ENCODE assay signal across 18 cellular contexts in genomic region chr4:156495109-156495508, GRCh38.
DNase-seq lines count a peak whose midpoint lies in the region; ATAC-seq, FAIRE-seq and TF ChIP-seq lines count a peak whose summit lies in the region.
"Had no signal": no experiment of that assay in that cellular context is flagged by ENCODE, and none has a peak within 500 bp of the region (broad histone marks: within the 10 kb centered on the region; RNA-seq: fewer than 3 reads in every experiment).

No MANE protein-coding gene starts in this region.

- ATAC-seq in SK-N-SH treated with all-trans-retinoic acid at 6 μM for 48 hours (peak; percentile 52), GM21737 (IDR thresholded peaks at IDR 0.05; ENCODE audit: unreplicated experiment) (no peak), GM21723 (IDR thresholded peaks at IDR 0.05; ENCODE audit: unreplicated experiment) (no peak)
- ATAC-seq: GM23338 had no signal

- in situ Hi-C loops in HAP-1 (cut with MboI; ENCODE audit: low sequenced_read_pairs): no loop called here

- no peak overlapping the region for H3K4me3 ChIP-seq in osteoblast (ENCODE audit: insufficient read depth, low read length)
- H3K4me3 ChIP-seq in adrenal gland: no peak overlapping the region
- no peak overlapping the region for H3K4me3 ChIP-seq in HAP-1
- H3K4me3 ChIP-seq: BLaER1 treated with 17β-estradiol and CSF1 and Interleukin-3, amounts not matched to agents 10 nM and 100 nM; GM23338 had no signal

- no peak for TF ChIP-seq POLR2A in adrenal gland (IDR thresholded peaks at IDR 0.05)

- H4K20me1 ChIP-seq in osteoblast (ENCODE audit: insufficient read depth, low read length): no peaks in the 10 kb centered on the region
- H4K20me1 ChIP-seq: BLaER1 treated with 17β-estradiol and CSF1 and Interleukin-3, amounts not matched to agents 10 nM and 100 nM had no signal

- peak overlapping the region; percentile 90 for H3K27ac ChIP-seq in osteoblast (ENCODE audit: low read depth, low read length)
- no peak overlapping the region for H3K27ac ChIP-seq in adrenal gland
- H3K27ac ChIP-seq: 22Rv1; BLaER1 treated with 17β-estradiol and CSF1 and Interleukin-3, amounts not matched to agents 10 nM and 100 nM had no signal

- H3K79me2 ChIP-seq in osteoblast (ENCODE audit: insufficient read depth, low read length): no peaks in the 10 kb centered on the region

- peak; percentile 48 for FAIRE-seq in HTR-8/SVneo (lab: Jason Lieb, UNC)
- FAIRE-seq: G401.6, GM12891 had no signal

- intact Hi-C loops in adrenal gland (cut with DNase I): no loop called here

- H3K9me3 ChIP-seq in osteoblast (ENCODE audit: low read depth, low read length) (no peaks in the 10 kb centered on the region), adrenal gland (replicated peaks in 1 of 3) (no peaks in the 10 kb centered on the region), HAP-1 (no peaks in the 10 kb centered on the region)
- H3K9me3 ChIP-seq: BLaER1 treated with 17β-estradiol and CSF1 and Interleukin-3, amounts not matched to agents 10 nM and 100 nM had no signal

- no peak overlapping the region for H3K4me2 ChIP-seq in osteoblast (ENCODE audit: insufficient read depth, low read length)
- H3K4me2 ChIP-seq: GM23338 had no signal

- no peaks in the 10 kb centered on the region for H3K36me3 ChIP-seq in osteoblast (ENCODE audit: insufficient read depth, low read length)
- H3K36me3 ChIP-seq in adrenal gland (replicated peaks in 1 of 2): no peaks in the 10 kb centered on the region
- H3K36me3 ChIP-seq in HAP-1 (replicated peaks): no peaks in the 10 kb centered on the region
- H3K36me3 ChIP-seq: BLaER1 treated with 17β-estradiol and CSF1 and Interleukin-3, amounts not matched to agents 10 nM and 100 nM had no signal

- no peak overlapping the region for H2AFZ ChIP-seq in osteoblast (ENCODE audit: low read length)
- H2AFZ ChIP-seq: GM23338 had no signal

- H3K4me1 ChIP-seq in osteoblast (ENCODE audit: insufficient read depth, low read length) (peaks cover 54% of the 10 kb centered on the region), adrenal gland (replicated peaks in 1 of 2) (no peaks in the 10 kb centered on the region), HAP-1 (peaks cover 8% of the 10 kb centered on the region; the same call in 1 of the 2 replicates)

- H3K27me3 ChIP-seq in osteoblast (ENCODE audit: insufficient read depth, low read length): no peaks in the 10 kb centered on the region
- no peaks in the 10 kb centered on the region for H3K27me3 ChIP-seq in adrenal gland
- no peaks in the 10 kb centered on the region for H3K27me3 ChIP-seq in HAP-1 (ENCODE audit: low read depth)
- H3K27me3 ChIP-seq: BLaER1 treated with 17β-estradiol and CSF1 and Interleukin-3, amounts not matched to agents 10 nM and 100 nM had no signal

- peak; percentile 4 for DNase-seq in AG08395 (ENCODE audit: low spot score)
- no peak for DNase-seq in HTR-8/SVneo (ENCODE audit: insufficient read length, low spot score)
- DNase-seq in osteoblast (ENCODE audit: insufficient read length, low spot score, missing footprints): no peak
- DNase-seq in adrenal gland: no peak
- DNase-seq in HAP-1 (ENCODE audit: low spot score in 2 of 2): no peak
- DNase-seq: AML-193; Calu3; CD4-positive, alpha-beta T cell; DMS 273 treated with DMSO at 0.1 percent for 48 hours; H7 had no signal

- TF ChIP-seq CTCF in osteoblast (IDR thresholded peaks at IDR 0.05; ENCODE audit: extremely low read depth, low read depth, low read length): no peak
- no peak for TF ChIP-seq CTCF in adrenal gland (IDR thresholded peaks at IDR 0.05)

TF ChIP-seq in SK-N-SH treated with all-trans-retinoic acid at 6 μM for 48 hours, 23 proteins besides CTCF, POLR2A, EP300 and RAD21:
- TF ChIP-seq TOX (CRISPR knock-in tag; IDR thresholded peaks at IDR 0.05; ENCODE audit: borderline replicate concordance) (no peak), ZFP30 (CRISPR knock-in tag; IDR thresholded peaks at IDR 0.05) (no peak)
